26 cellular contexts compared by ENCODE assay signal in genomic region chr5:1321576-1321975, GRCh38. TPM values are rescaled to one million over a fixed set of nuclear protein-coding genes. Genes with fewer than 3 reads are reported as not detected.
A peak's percentile ranks its signal among the peaks of the same experiment; 100 is the strongest.
DNase-seq lines count a peak whose midpoint lies in the region; ATAC-seq, FAIRE-seq and TF ChIP-seq lines count a peak whose summit lies in the region.
"Had no signal": no experiment of that assay in that cellular context is flagged by ENCODE, and none has a peak within 500 bp of the region (broad histone marks: within the 10 kb centered on the region; RNA-seq: fewer than 3 reads in every experiment).

No MANE protein-coding gene starts in this region.

- no peaks in the 10 kb centered on the region for H3K9me2 ChIP-seq in GM23338 (ENCODE audit: insufficient read depth)

- WGBS in spleen, 5 donors, result 92 to 96% (median 96%) methylated on average over 4 to 16 of the region's 16 CpGs
- WGBS in body of pancreas, 2 donors, result 90 to 94% methylated on average over 9 to 16 of the region's 16 CpGs

- peaks cover 4% of the 10 kb centered on the region; the same call in 1 of the 2 replicates for H4K20me1 ChIP-seq in GM23338 (replicated peaks; ENCODE audit: insufficient read depth)

- H3K4me3 ChIP-seq in spleen, result no peak overlapping the region
- H3K4me3 ChIP-seq in GM23338, result no peak overlapping the region
- H3K4me3 ChIP-seq in body of pancreas, result no peak overlapping the region
- H3K4me3 ChIP-seq: breast epithelium, SJCRH30, stomach, tibial artery had no signal

- ATAC-seq in GM19035 (IDR thresholded peaks at IDR 0.05; ENCODE audit: unreplicated experiment) (no peak), GM23338 (no peak), body of pancreas (no peak)
- ATAC-seq: right cardiac atrium, WTC11 had no signal

- H3K27ac ChIP-seq in spleen, result no peak overlapping the region
- no peak overlapping the region for H3K27ac ChIP-seq in GM23338 (ENCODE audit: low read depth)
- H3K27ac ChIP-seq in body of pancreas, result no peak overlapping the region
- H3K27ac ChIP-seq: breast epithelium, epithelial cell of prostate, SJCRH30, tibial artery had no signal

- peaks cover 0 to 98% (median 85%) of the 10 kb centered on the region in 6 donors for H3K36me3 ChIP-seq in spleen
- H3K36me3 ChIP-seq in GM23338 (ENCODE audit: insufficient read depth), result peaks cover 8% of the 10 kb centered on the region; the same call in 1 of the 2 replicates
- H3K36me3 ChIP-seq in body of pancreas (replicated peaks in 1 of 2; ENCODE audit: insufficient read depth in 1 of 2, low read depth in 2 of 2), result peaks cover 0 to 47% of the 10 kb centered on the region in 2 donors

- TF ChIP-seq POLR2A in spleen (IDR thresholded peaks at IDR 0.05), result no peak
- TF ChIP-seq POLR2A in body of pancreas (IDR thresholded peaks at IDR 0.05), result no peak

- H3K9me3 Mint-ChIP-seq in GM23338, result no peaks in the 10 kb centered on the region; the same call in 1 of the 3 replicates
- H3K9me3 Mint-ChIP-seq: activated naive CD4-positive, alpha-beta T cell treated with anti-CD3 and anti-CD28 coated beads, Interleukin-2, amount 50 U/mL, for 24 hours; immature natural killer cell; WTC11 had no signal

- H3K4me3 Mint-ChIP-seq in GM23338, result no peak overlapping the region
- H3K4me3 Mint-ChIP-seq: activated naive CD4-positive, alpha-beta T cell treated with anti-CD3 and anti-CD28 coated beads, Interleukin-2, amount 50 U/mL, for 24 hours; immature natural killer cell; WTC11 had no signal

- peak; percentile 4 for DNase-seq in D721Med (ENCODE audit: insufficient read length, low spot score)
- DNase-seq in HTR-8/SVneo (ENCODE audit: insufficient read length, low spot score), result no peak
- DNase-seq in islet precursor cell, result peak; percentile 34
- DNase-seq in spleen, result peak; percentile 67
- DNase-seq in GM23338 (ENCODE audit: low spot score), result no peak
- DNase-seq in body of pancreas, result no peak
- DNase-seq: activated CD4-positive, alpha-beta T cell treated with anti-CD3 and anti-CD28 coated beads, Interleukin-2, amount 50 U/mL, for 1 hour; amygdala; immature natural killer cell; IMR-90; mesendoderm; NCI-H1048; NCI-H446 treated with DMSO at 0.1 percent for 48 hours; NCI-H82; right cardiac atrium; SJCRH30; stomach had no signal

- H3K9me3 ChIP-seq in spleen (no peaks in the 10 kb centered on the region), body of pancreas (no peaks in the 10 kb centered on the region)
- H3K9me3 ChIP-seq: breast epithelium, SJCRH30, stomach, tibial artery had no signal

- H3K27me3 ChIP-seq in spleen (replicated peaks in 1 of 7), result no peaks in the 10 kb centered on the region
- no peaks in the 10 kb centered on the region for H3K27me3 ChIP-seq in GM23338 (ENCODE audit: insufficient read depth)
- no peaks in the 10 kb centered on the region for H3K27me3 ChIP-seq in body of pancreas
- H3K27me3 ChIP-seq: breast epithelium, SJCRH30, stomach, tibial artery had no signal

- H3F3A ChIP-seq in GM23338 (replicated peaks; ENCODE audit: low read depth), result peaks cover 11% of the 10 kb centered on the region; the same call in 1 of the 2 replicates

- H3K4me1 Mint-ChIP-seq in GM23338, result peaks cover 7% of the 10 kb centered on the region

- no peak overlapping the region for H3K27ac Mint-ChIP-seq in GM23338
- H3K27ac Mint-ChIP-seq: activated naive CD4-positive, alpha-beta T cell treated with anti-CD3 and anti-CD28 coated beads, Interleukin-2, amount 50 U/mL, for 24 hours; immature natural killer cell; WTC11 had no signal

- H3K4me1 ChIP-seq in spleen (peaks cover under 1 to 8% (median 4%) of the 10 kb centered on the region in 6 donors), GM23338 (ENCODE audit: insufficient read depth) (peaks cover 7% of the 10 kb centered on the region; the same call in 1 of the 2 replicates), body of pancreas (peaks cover 4% of the 10 kb centered on the region)
- H3K4me1 ChIP-seq: breast epithelium, SJCRH30, tibial artery had no signal

- no peak for FAIRE-seq in D721Med (lab: Jason Lieb, UNC)
- FAIRE-seq in HTR-8/SVneo (lab: Jason Lieb, UNC), result peak; percentile 49
- FAIRE-seq: RCC 7860 had no signal

- H2AFZ ChIP-seq in GM23338, result no peak overlapping the region

- H3K79me2 ChIP-seq in GM23338 (replicated peaks; ENCODE audit: insufficient read depth), result no peaks in the 10 kb centered on the region

- no peak for TF ChIP-seq CTCF in D721Med (IDR thresholded peaks at IDR 0.05; ENCODE audit: insufficient read depth, missing control alignments)
- TF ChIP-seq CTCF in spleen (IDR thresholded peaks at IDR 0.05 in 8 of 11, conservative IDR thresholded peaks at IDR 0.05 in 3 of 11), result no peak
- TF ChIP-seq CTCF in GM23338 (conservative IDR thresholded peaks at IDR 0.05; ENCODE audit: low read depth in 2 of 2), result no peak
- TF ChIP-seq CTCF in body of pancreas (IDR thresholded peaks at IDR 0.05), result no peak

- intact Hi-C loops in spleen (cut with DNase I; ENCODE audit: low total_unique reads), result no loop called here
- intact Hi-C loops in body of pancreas (cut with DNase I), result no loop called here

- peaks cover 5% of the 10 kb centered on the region for H3K27me3 Mint-ChIP-seq in GM23338 (ENCODE audit: insufficient read depth, low read depth, poor library complexity)
- H3K27me3 Mint-ChIP-seq: activated naive CD4-positive, alpha-beta T cell treated with anti-CD3 and anti-CD28 coated beads, Interleukin-2, amount 50 U/mL, for 24 hours had no signal

- no peak overlapping the region for H3K4me2 ChIP-seq in GM23338

- H3K36me3 Mint-ChIP-seq in GM23338 (ENCODE audit: low read depth), result peaks cover 65% of the 10 kb centered on the region

TF ChIP-seq in GM23338, 12 proteins besides CTCF, POLR2A, EP300 and RAD21 (continues in another document):
- TF ChIP-seq ZNF114 (CRISPR knock-in tag; IDR thresholded peaks at IDR 0.05) (no peak), JUNB (IDR thresholded peaks at IDR 0.05; ENCODE audit: unreplicated experiment) (no peak), EZH2 (IDR thresholded peaks at IDR 0.05; ENCODE audit: low read depth, unreplicated experiment) (no peak), NANOG (IDR thresholded peaks at IDR 0.05; ENCODE audit: borderline replicate concordance) (no peak), CREB1 (CRISPR knock-in tag; IDR thresholded peaks at IDR 0.05; ENCODE audit: low read depth) (no peak), ZNF331 (CRISPR knock-in tag; IDR thresholded peaks at IDR 0.05; ENCODE audit: low read depth) (no peak)

RNA-seq across cellular contexts. Expression of gene CLPTM1L, which starts 23.3 kb away (rescaled TPM):
- total RNA-seq in spleen, result 100 to 1,000 TPM in 3 of 7 donors, 10 to 100 TPM in 4; 87.2 to 118 (median 99.9) TPM
- polyA plus RNA-seq in spleen, result 10 to 100 TPM; 39.7 to 55.6 (median 45.1) TPM
- 110 and 142 TPM in 2 replicates for total RNA-seq in GM23338 (2014; rRNA removed; shearing (Covaris generic))
- 39.9 and 41.7 TPM in 2 replicates for polyA plus RNA-seq in GM23338 (2016; fragmentation: Nextera tagmentation; extraction: Ambion mirVana)
- 100 to 1,000 TPM in 1 of 2 donors, 10 to 100 TPM in 1; 91.3 to 109 TPM for total RNA-seq in body of pancreas

RNA-seq across cellular contexts. Expression of gene TERT, which starts 26.7 kb away (rescaled TPM):
- total RNA-seq in spleen (1 to 10 TPM in 2 of 7 donors, under 1 TPM in 3, not detected in 2; 0.16 to 5.3 (median 0.43) TPM), body of pancreas (not detected)
- polyA plus RNA-seq in spleen (under 1 TPM; 0.09 to 0.53 (median 0.19) TPM), GM23338 (2016; fragmentation: Nextera tagmentation; extraction: Ambion mirVana) (9.1 and 9.8 TPM in 2 replicates)
- 36.2 and 46.4 TPM in 2 replicates for total RNA-seq in GM23338 (2014; rRNA removed; shearing (Covaris generic))
- total RNA-seq: IMR-90, right cardiac atrium, SJCRH30 had no signal
- polyA plus RNA-seq: AG04450, BJ, immature natural killer cell, IMR-90, right cardiac atrium had no signal

Comparison
In these comparisons a context has a peak if more than half of its experiments do, and no peak if none do; other contexts are left out.
1. DNase-seq: peak in D721Med (single experiment), islet precursor cell (single experiment) and spleen (single experiment); none in HTR-8/SVneo (single experiment), GM23338 (single experiment) and body of pancreas (0 of 4).